In the genomic region with DNA sequence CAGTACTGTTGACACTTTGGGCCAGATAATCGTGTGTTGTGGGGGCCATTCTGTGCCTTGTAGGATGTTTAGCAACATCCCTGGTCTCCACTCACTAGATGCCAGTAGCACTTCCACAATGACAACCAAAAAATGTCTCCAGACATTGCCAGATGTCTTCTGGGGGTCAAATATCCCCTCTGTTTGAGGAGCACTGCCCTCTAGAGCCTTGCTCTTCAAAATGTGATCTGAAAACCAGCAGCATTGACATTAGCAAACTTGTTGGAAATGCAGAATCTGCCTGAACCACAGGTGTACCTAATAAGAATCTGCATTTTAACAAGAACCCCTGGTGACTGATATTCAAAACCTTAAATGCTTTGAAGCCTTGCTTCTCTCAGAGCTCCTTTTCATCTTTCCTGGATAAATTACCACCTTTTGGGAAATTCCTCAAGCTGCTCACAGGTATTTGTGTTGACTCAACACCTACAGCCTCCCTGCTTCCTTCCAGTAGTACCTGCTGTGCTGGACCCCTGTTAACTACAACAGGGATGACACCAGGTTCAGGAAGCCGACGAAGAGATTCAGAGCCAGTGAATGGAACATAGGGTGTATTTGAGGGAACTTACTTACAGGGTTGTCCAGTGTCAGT, we compare ENCODE assay signal across 24 cellular contexts.
"Had no signal": no experiment of that assay in that cellular context is flagged by ENCODE, and none has a peak within 500 bp of the region (broad histone marks: within the 10 kb centered on the region; RNA-seq: fewer than 3 reads in every experiment).

No MANE protein-coding gene starts in this region.

- H3K4me3 ChIP-seq: spleen, suprapubic skin, tibial artery, upper lobe of right lung had no signal

- H3K4me1 ChIP-seq: spleen, suprapubic skin, tibial artery, upper lobe of right lung had no signal

- H3K27me3 ChIP-seq: brain microvascular endothelial cell, spleen, suprapubic skin, tibial artery, upper lobe of right lung had no signal

- FAIRE-seq: astrocyte, endothelial cell of umbilical vein, keratinocyte had no signal

- DNase-seq: activated CD4-positive, alpha-beta memory T cell treated with anti-CD3 and anti-CD28 coated beads for 36 hours; activated CD4-positive, alpha-beta T cell treated with anti-CD3 and anti-CD28 coated beads, Interleukin-2, amount 10 ng/mL, durations not matched to agents 24 days and 14 days; activated CD8-positive, alpha-beta memory T cell treated with anti-CD3 and anti-CD28 coated beads, Interleukin-2, amount 50 U/mL, for 48 hours; activated gamma-delta T cell treated with Interleukin-2 at 50 U/mL for 16 hours; activated naive CD4-positive, alpha-beta T cell treated with anti-CD3 and anti-CD28 coated beads, Interleukin-2, amount 50 U/mL, for 16 hours; activated T-cell treated with anti-CD3 and anti-CD28 coated beads, Interleukin-2, amount 50 U/mL, for 4 hours; amniotic stem cell; brain microvascular endothelial cell; cortex of kidney; effector memory CD8-positive, alpha-beta T cell; head of caudate nucleus; hypothalamus; left colon; natural killer cell; right cardiac atrium; spleen; stimulated activated naive CD4-positive, alpha-beta T cell; tibial artery; upper lobe of right lung had no signal

- ATAC-seq: activated T-cell treated with anti-CD3 and anti-CD28 coated beads, Interleukin-2, amount 50 U/mL, for 4 hours; activated T-helper 17 cell treated with anti-CD3 and anti-CD28 coated beads, Interleukin-2, amount 50 U/mL, for 72 hours; effector memory CD8-positive, alpha-beta T cell; left colon; natural killer cell; right cardiac atrium; upper lobe of right lung had no signal

- H3K36me3 ChIP-seq: brain microvascular endothelial cell, spleen, suprapubic skin, tibial artery, upper lobe of right lung had no signal

- H3K27ac ChIP-seq: brain microvascular endothelial cell, spleen, suprapubic skin, tibial artery, upper lobe of right lung had no signal
